ENCODE assay signal across 10 cellular contexts in the genomic region with DNA sequence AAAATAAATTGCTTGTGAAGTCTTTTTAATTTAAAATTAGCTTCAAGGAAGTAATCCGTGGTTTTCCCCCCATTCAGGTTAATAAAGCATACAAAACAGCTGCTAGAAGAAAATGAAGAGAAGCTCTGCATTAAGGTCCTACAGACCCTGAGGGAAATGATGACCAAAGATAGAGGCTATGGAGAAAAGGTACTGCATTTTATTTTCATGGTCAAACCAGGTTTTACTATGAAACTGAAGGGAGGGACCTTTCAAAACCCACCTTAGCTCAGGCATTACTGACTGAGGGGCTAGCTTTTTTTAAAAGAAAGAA.
A peak's percentile ranks its signal among the peaks of the same experiment; 100 is the strongest.
DNase-seq lines count a peak whose midpoint lies in the region; ATAC-seq and TF ChIP-seq lines count a peak whose summit lies in the region.
"Had no signal": no experiment of that assay in that cellular context is flagged by ENCODE, and none has a peak within 500 bp of the region (broad histone marks: within the 10 kb centered on the region; RNA-seq: fewer than 3 reads in every experiment).

No MANE protein-coding gene starts in this region.

- TF ChIP-seq EP300 in esophagus muscularis mucosa (IDR thresholded peaks at IDR 0.05) = no peak

- 4% methylated on average over 1 of the region's 1 CpG for WGBS in esophagus muscularis mucosa

- H3K4me3 Mint-ChIP-seq in activated T-cell treated with anti-CD3 and anti-CD28 coated beads, Interleukin-2, amount 50 U/mL, for 72 hours = no peak overlapping the region

- H3K9me3 Mint-ChIP-seq in activated T-cell treated with anti-CD3 and anti-CD28 coated beads, Interleukin-2, amount 50 U/mL, for 72 hours = peaks cover 0 to 2% of the 10 kb centered on the region in 2 donors

- TF ChIP-seq POLR2A in esophagus muscularis mucosa (IDR thresholded peaks at IDR 0.05; ENCODE audit: low read depth) (no peak), uterus (IDR thresholded peaks at IDR 0.05) (no peak)

- H3K4me1 Mint-ChIP-seq in activated T-cell treated with anti-CD3 and anti-CD28 coated beads, Interleukin-2, amount 50 U/mL, for 72 hours (ENCODE audit: low read depth) = peaks cover 7% of the 10 kb centered on the region

- H3K36me3 Mint-ChIP-seq in activated T-cell treated with anti-CD3 and anti-CD28 coated beads, Interleukin-2, amount 50 U/mL, for 72 hours (ENCODE audit: insufficient read depth in 2 of 2) = peaks cover 11 to 17% of the 10 kb centered on the region in 2 donors

- no peaks in the 10 kb centered on the region for H3K9me3 ChIP-seq in esophagus muscularis mucosa
- H3K9me3 ChIP-seq in uterus = no peaks in the 10 kb centered on the region
- H3K9me3 ChIP-seq in tibial artery = no peaks in the 10 kb centered on the region
- H3K9me3 ChIP-seq: ascending aorta, right atrium auricular region had no signal

- H3K27me3 ChIP-seq in esophagus muscularis mucosa (no peaks in the 10 kb centered on the region), uterus (no peaks in the 10 kb centered on the region), tibial artery (no peaks in the 10 kb centered on the region)
- H3K27me3 ChIP-seq: ascending aorta, right atrium auricular region had no signal

- TF ChIP-seq CTCF in esophagus muscularis mucosa (IDR thresholded peaks at IDR 0.05) = no peak
- no peak for TF ChIP-seq CTCF in uterus (IDR thresholded peaks at IDR 0.05)
- peak in 1 of 2 experiments; percentile 3 for TF ChIP-seq CTCF in tibial artery (IDR thresholded peaks at IDR 0.05)

- H3K27me3 Mint-ChIP-seq in activated T-cell treated with anti-CD3 and anti-CD28 coated beads, Interleukin-2, amount 50 U/mL, for 72 hours (ENCODE audit: low read depth) = no peaks in the 10 kb centered on the region

- peaks cover 4 to 32% (median 16%) of the 10 kb centered on the region in 4 donors for H3K4me1 ChIP-seq in esophagus muscularis mucosa
- H3K4me1 ChIP-seq in uterus = peaks cover 0 to 6% of the 10 kb centered on the region in 2 donors
- H3K4me1 ChIP-seq in tibial artery = peaks cover 0 to 12% (median 3%) of the 10 kb centered on the region in 4 donors
- H3K4me1 ChIP-seq: ascending aorta had no signal

- H3K36me3 ChIP-seq in esophagus muscularis mucosa = peaks cover 5 to 66% (median 51%) of the 10 kb centered on the region in 4 donors
- no peaks in the 10 kb centered on the region for H3K36me3 ChIP-seq in uterus
- H3K36me3 ChIP-seq in tibial artery = peaks cover 50 to 78% (median 73%) of the 10 kb centered on the region in 3 donors

- H3K4me3 ChIP-seq in esophagus muscularis mucosa = no peak overlapping the region
- H3K4me3 ChIP-seq in uterus = no peak overlapping the region
- H3K4me3 ChIP-seq in tibial artery = no peak overlapping the region
- H3K4me3 ChIP-seq: ascending aorta, right atrium auricular region had no signal

- DNase-seq in activated T-cell treated with anti-CD3 and anti-CD28 coated beads, Interleukin-2, amount 50 U/mL, for 72 hours = no peak
- DNase-seq in activated T-cell treated with anti-CD3 and anti-CD28 coated beads, Interleukin-2, amount 50 U/mL, for 48 hours = no peak
- DNase-seq in esophagus muscularis mucosa (ENCODE audit: extremely low spot score) (no peak), uterus (no peak), NK-92 (lab: John Stamatoyannopoulos, UW; ENCODE audit: unreplicated experiment) (no peak), GM19240 (ENCODE audit: insufficient read length, low spot score) (no peak), tibial artery (no peak)

- H3K27ac Mint-ChIP-seq in activated T-cell treated with anti-CD3 and anti-CD28 coated beads, Interleukin-2, amount 50 U/mL, for 72 hours = peak overlapping the region; percentile 12

- H3K27ac ChIP-seq in esophagus muscularis mucosa (replicated peaks in 1 of 4) (peak overlapping the region; percentile 11 to 82 (median 58)), uterus (peak overlapping the region; percentile 32 to 50), tibial artery (peak overlapping the region in 1 of 2 donors; percentile 54)
- H3K27ac ChIP-seq: ascending aorta, right atrium auricular region had no signal

- peak in 1 of 2 donors; percentile 7 for ATAC-seq in activated T-cell treated with anti-CD3 and anti-CD28 coated beads, Interleukin-2, amount 50 U/mL, for 72 hours (replicated peaks in 1 of 2)
- ATAC-seq in HG03342 (IDR thresholded peaks at IDR 0.05; ENCODE audit: unreplicated experiment) = peak; percentile 6

- intact Hi-C loops in esophagus muscularis mucosa (cut with DNase I) (loop anchor here (2.0 kb wide), 2 partner anchors 315 to 347 kb away; no protein-coding TSS in a partner anchor), uterus (cut with DNase I; ENCODE audit: low total_unique reads) (loop anchor here (10.0 kb wide), 2 partner anchors 313 to 343 kb away; no protein-coding TSS in a partner anchor), tibial artery (cut with DNase I; ENCODE audit: low total_unique reads) (loop anchor here (2.0 kb wide), 2 partner anchors 315 to 349 kb away; no protein-coding TSS in a partner anchor)
